1 cellular context compared by ENCODE assay signal in genomic region chr9:83570359-83570758, GRCh38.
TF ChIP-seq lines count a peak whose summit lies in the region.

No MANE protein-coding gene starts in this region.

TF ChIP-seq in A549, 52 proteins besides CTCF, POLR2A, EP300 and RAD21 (continued from another document):
- no peak for TF ChIP-seq REST (IDR thresholded peaks at IDR 0.05)
